8 cellular contexts compared by ENCODE assay signal in the genomic region with DNA sequence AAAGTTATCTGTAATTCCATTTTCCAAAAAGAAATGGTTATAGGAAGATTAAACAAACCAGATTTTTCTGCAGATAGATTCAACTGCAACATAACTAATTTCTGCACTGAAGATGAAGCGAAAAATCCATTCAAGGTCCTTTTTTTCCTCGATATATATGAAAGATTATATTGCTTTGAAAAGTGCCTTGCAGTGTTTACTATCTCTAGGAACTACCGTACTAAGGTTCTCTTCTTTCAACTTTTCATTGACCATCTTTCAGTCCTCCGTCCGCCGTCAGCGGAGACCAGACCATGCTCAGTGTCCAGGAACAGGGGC. TPM values are rescaled to one million over a fixed set of nuclear protein-coding genes. Genes with fewer than 3 reads are reported as not detected.
DNase-seq lines count a peak whose midpoint lies in the region; ATAC-seq and TF ChIP-seq lines count a peak whose summit lies in the region.

No MANE protein-coding gene starts in this region.

- DNase-seq in BE2C (no peak), Karpas-422 (no peak), natural killer cell (no peak), cortex of kidney (lab: John Stamatoyannopoulos, UW) (no peak), NCI-H82 (lab: John Stamatoyannopoulos, UW) (no peak), NCI-H1436 treated with DMSO at 0.1 percent for 48 hours (lab: John Stamatoyannopoulos, UW) (no peak), NCI-H524 treated with DMSO at 0.1 percent for 48 hours (lab: John Stamatoyannopoulos, UW) (no peak)

- no peaks in the 10 kb centered on the region for H3K4me1 ChIP-seq in BE2C
- H3K4me1 ChIP-seq in Karpas-422 (ENCODE audit: low read length): peaks cover 19% of the 10 kb centered on the region

- peaks cover 21% of the 10 kb centered on the region for H3K27me3 ChIP-seq in BE2C
- H3K27me3 ChIP-seq in Karpas-422 (ENCODE audit: low read length): no peaks in the 10 kb centered on the region

- 0 out of 2 replicates have a peak overlapping the region, but pooled peaks have one; percentile 27 for H3K27ac ChIP-seq in Karpas-422 (ENCODE audit: low read length)

- no peaks in the 10 kb centered on the region for H4K20me1 ChIP-seq in Karpas-422 (ENCODE audit: insufficient read depth, low read depth, low read length)

- H3K4me2 ChIP-seq in Karpas-422 (ENCODE audit: low read depth, low read length, poor library complexity, severe bottlenecking): peak overlapping the region; percentile 71

- peaks cover 46% of the 10 kb centered on the region for H3K79me2 ChIP-seq in Karpas-422 (ENCODE audit: low read length)

- H3K36me3 Mint-ChIP-seq in dendritic cell treated with granulocyte-macrophage colony-stimulating factor and Interleukin-4, amounts not matched to agents 40 ng/mL and 50 ng/mL, for 4 days (ENCODE audit: low read depth): peaks cover 40% of the 10 kb centered on the region
- peaks cover 6% of the 10 kb centered on the region for H3K36me3 Mint-ChIP-seq in natural killer cell

- peaks cover 22% of the 10 kb centered on the region for H3K27me3 Mint-ChIP-seq in dendritic cell treated with granulocyte-macrophage colony-stimulating factor and Interleukin-4, amounts not matched to agents 40 ng/mL and 50 ng/mL, for 4 days
- peaks cover 19 to 27% of the 10 kb centered on the region in 2 donors for H3K27me3 Mint-ChIP-seq in natural killer cell (ENCODE audit: low read depth in 2 of 2)

- H3K27ac Mint-ChIP-seq in dendritic cell treated with granulocyte-macrophage colony-stimulating factor and Interleukin-4, amounts not matched to agents 40 ng/mL and 50 ng/mL, for 4 days: peak overlapping the region; percentile 89
- peak overlapping the region; percentile 75 to 81 for H3K27ac Mint-ChIP-seq in natural killer cell

- ATAC-seq in natural killer cell: no peak

- H3K36me3 ChIP-seq in BE2C: peaks cover under 1% of the 10 kb centered on the region; the same call in 1 of the 2 replicates
- H3K36me3 ChIP-seq in Karpas-422 (ENCODE audit: insufficient read depth, low read length): peaks cover 41% of the 10 kb centered on the region

- peak overlapping the region; percentile 29; the same call in 1 of the 2 replicates for H2AFZ ChIP-seq in Karpas-422 (ENCODE audit: low read length)

- H3K4me3 ChIP-seq in BE2C (ENCODE audit: low read depth, low read length) (peak overlapping the region; percentile 72), Karpas-422 (ENCODE audit: low read length) (peak overlapping the region; percentile 82)

- no peak for TF ChIP-seq CTCF in BE2C (IDR thresholded peaks at IDR 0.05; ENCODE audit: low read depth, low read length)
- TF ChIP-seq CTCF in natural killer cell (IDR thresholded peaks at IDR 0.05): no peak

- H3K4me1 Mint-ChIP-seq in dendritic cell treated with granulocyte-macrophage colony-stimulating factor and Interleukin-4, amounts not matched to agents 40 ng/mL and 50 ng/mL, for 4 days (ENCODE audit: low read depth): peaks cover 25% of the 10 kb centered on the region
- peaks cover 34 to 43% of the 10 kb centered on the region in 2 donors for H3K4me1 Mint-ChIP-seq in natural killer cell

- no peaks in the 10 kb centered on the region for H3K9me2 ChIP-seq in Karpas-422 (replicated peaks; ENCODE audit: insufficient read depth, low read length)

- intact Hi-C loops in dendritic cell treated with granulocyte-macrophage colony-stimulating factor and Interleukin-4, amounts not matched to agents 40 ng/mL and 50 ng/mL, for 4 days (cut with micrococcal nuclease): no loop called here
- intact Hi-C loops in natural killer cell (cut with micrococcal nuclease): no loop called here

- peak overlapping the region; percentile 79 for H3K9ac ChIP-seq in Karpas-422 (ENCODE audit: low read length)

- H3K9me3 Mint-ChIP-seq in dendritic cell treated with granulocyte-macrophage colony-stimulating factor and Interleukin-4, amounts not matched to agents 40 ng/mL and 50 ng/mL, for 4 days: no peaks in the 10 kb centered on the region
- no peaks in the 10 kb centered on the region for H3K9me3 Mint-ChIP-seq in natural killer cell

- H3K9me3 ChIP-seq in BE2C: no peaks in the 10 kb centered on the region
- no peaks in the 10 kb centered on the region for H3K9me3 ChIP-seq in Karpas-422 (ENCODE audit: low read length)

- H3K4me3 Mint-ChIP-seq in dendritic cell treated with granulocyte-macrophage colony-stimulating factor and Interleukin-4, amounts not matched to agents 40 ng/mL and 50 ng/mL, for 4 days: peak overlapping the region; percentile 91
- H3K4me3 Mint-ChIP-seq in natural killer cell: peak overlapping the region; percentile 93

RNA-seq across cellular contexts. Expression of gene ZNF322, which starts 0.5 kb away (rescaled TPM):
- polyA plus RNA-seq in BE2C (2012; ENCODE audit: insufficient read depth, insufficient read length, low read depth): 11.6 TPM
- total RNA-seq in Karpas-422 (2014; rRNA removed; shearing (Covaris generic); ENCODE audit: low replicate concordance): 13.7 and 20.2 TPM in 2 replicates
- 10 to 100 TPM in 1 of 3 donors, 1 to 10 TPM in 2; 7.0 to 12.1 (median 9.3) TPM for total RNA-seq in natural killer cell
